Comparison of ENCODE assay signal across 13 cellular contexts in the genomic region with DNA sequence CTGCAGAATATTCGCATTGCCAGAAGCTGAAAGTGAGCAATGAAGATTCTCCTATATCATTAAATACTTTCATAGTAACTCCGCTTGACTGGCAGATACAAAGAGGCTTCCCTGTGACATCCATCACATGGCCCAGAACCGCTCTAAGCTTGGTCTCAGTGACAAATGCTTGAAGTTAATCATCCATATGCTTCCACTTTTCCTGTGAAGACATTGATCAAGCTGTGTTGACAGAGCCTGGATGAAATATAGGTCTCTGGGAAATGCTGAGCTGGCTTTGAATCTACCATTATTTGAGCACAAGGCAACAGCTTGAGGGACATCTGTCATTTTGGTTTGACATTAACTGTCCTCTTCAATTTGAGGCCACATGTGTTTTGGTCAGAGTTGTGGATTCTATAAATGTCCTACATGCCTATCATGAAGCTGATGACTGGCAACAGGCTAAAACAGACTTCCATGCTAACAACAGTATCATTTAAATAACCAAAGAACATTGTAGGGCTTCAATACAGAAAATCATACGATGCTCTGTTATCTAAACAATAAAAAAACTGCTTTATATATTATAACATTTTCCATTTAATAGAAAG.
DNase-seq lines count a peak whose midpoint lies in the region; ATAC-seq lines count a peak whose summit lies in the region.
"Had no signal": no experiment of that assay in that cellular context is flagged by ENCODE, and none has a peak within 500 bp of the region (broad histone marks: within the 10 kb centered on the region; RNA-seq: fewer than 3 reads in every experiment).

No MANE protein-coding gene starts in this region.

- H2BK12ac ChIP-seq in neuronal stem cell (ENCODE audit: low read length) = no peak overlapping the region

- H4K91ac ChIP-seq in neuronal stem cell (ENCODE audit: low read depth, low read length, poor library complexity) = no peak overlapping the region

- H3K36me3 ChIP-seq in neuronal stem cell (replicated peaks in 1 of 2; ENCODE audit: control insufficient read depth in 2 of 2, insufficient read depth in 2 of 2, low read length in 2 of 2) = no peaks in the 10 kb centered on the region
- no peaks in the 10 kb centered on the region for H3K36me3 ChIP-seq in CD4-positive, alpha-beta memory T cell (ENCODE audit: insufficient read depth, low read length)
- H3K36me3 ChIP-seq: BLaER1 treated with 17β-estradiol and CSF1 and Interleukin-3, amounts not matched to agents 10 nM and 100 nM; HAP-1 had no signal

- H2BK120ac ChIP-seq in neuronal stem cell (ENCODE audit: low read depth, low read length) = no peak overlapping the region

- H3K4me2 ChIP-seq in neuronal stem cell (ENCODE audit: insufficient read depth, low read length, poor library complexity, severe bottlenecking) = no peak overlapping the region
- H3K4me2 ChIP-seq: BLaER1 treated with 17β-estradiol and CSF1 and Interleukin-3, amounts not matched to agents 10 nM and 100 nM had no signal

- no peak overlapping the region for H2AK5ac ChIP-seq in neuronal stem cell (ENCODE audit: low read depth, low read length)

- no peaks in the 10 kb centered on the region for H3K36me3 Mint-ChIP-seq in CD4-positive, alpha-beta memory T cell

- no peak overlapping the region for H2BK15ac ChIP-seq in neuronal stem cell (ENCODE audit: low read length)

- H3K9me3 ChIP-seq in mononuclear cell (ENCODE audit: low read depth, low read length) (no peaks in the 10 kb centered on the region), neuronal stem cell (replicated peaks in 1 of 2; ENCODE audit: control insufficient read depth in 2 of 2, insufficient read depth in 1 of 2, low read depth in 1 of 2, low read length in 2 of 2) (no peaks in the 10 kb centered on the region)
- no peaks in the 10 kb centered on the region for H3K9me3 ChIP-seq in CD4-positive, alpha-beta memory T cell (ENCODE audit: control insufficient read depth in 1 of 2, low read length in 2 of 2)
- H3K9me3 ChIP-seq: HAP-1 had no signal

- H3K9me3 Mint-ChIP-seq in CD4-positive, alpha-beta memory T cell = peaks cover 0 to 7% (median 2%) of the 10 kb centered on the region in 8 donors

- H3K79me1 ChIP-seq in neuronal stem cell (ENCODE audit: low read depth, low read length) = no peaks in the 10 kb centered on the region

- H2AFZ ChIP-seq in neuronal stem cell (ENCODE audit: low read length) = no peak overlapping the region
- H2AFZ ChIP-seq: GM23248 had no signal

- H3K18ac ChIP-seq in neuronal stem cell (ENCODE audit: low read length) = no peak overlapping the region

- intact Hi-C loops in CD4-positive, alpha-beta memory T cell (cut with micrococcal nuclease) = no loop called here

- H3K27me3 ChIP-seq in mononuclear cell (ENCODE audit: insufficient read depth, low read length) (no peaks in the 10 kb centered on the region), neuronal stem cell (ENCODE audit: control insufficient read depth in 3 of 3, insufficient read depth in 3 of 3, low read depth in 1 of 3, low read length in 3 of 3) (no peaks in the 10 kb centered on the region)
- no peaks in the 10 kb centered on the region for H3K27me3 ChIP-seq in CD4-positive, alpha-beta memory T cell (ENCODE audit: insufficient read depth, low read length)
- H3K27me3 ChIP-seq: BLaER1 treated with 17β-estradiol and CSF1 and Interleukin-3, amounts not matched to agents 10 nM and 100 nM had no signal

- H3K4me3 ChIP-seq in mononuclear cell (ENCODE audit: low read length) (peak overlapping the region; percentile 2), neuronal stem cell (ENCODE audit: low read length in 2 of 2) (no peak overlapping the region)
- H3K4me3 ChIP-seq in CD4-positive, alpha-beta memory T cell (ENCODE audit: low read length in 2 of 2) = no peak overlapping the region
- H3K4me3 ChIP-seq: BLaER1 treated with 17β-estradiol and CSF1 and Interleukin-3, amounts not matched to agents 10 nM and 100 nM; GM23248; HAP-1 had no signal

- H3K27me3 Mint-ChIP-seq in CD4-positive, alpha-beta memory T cell = no peaks in the 10 kb centered on the region
- H3K27me3 Mint-ChIP-seq: B cell; CD8-positive, alpha-beta memory T cell had no signal

- no peak overlapping the region for H2BK5ac ChIP-seq in neuronal stem cell (ENCODE audit: low read length)

- H3K23ac ChIP-seq in neuronal stem cell (ENCODE audit: low read depth, low read length, poor library complexity) = no peak overlapping the region

- H3K14ac ChIP-seq in neuronal stem cell (ENCODE audit: low read length) = no peak overlapping the region

- POLR2A ChIA-PET in CD4-positive, alpha-beta memory T cell (lab: Charles Lee; ENCODE audit: partially characterized antibody) = no interaction called here

- no peaks in the 10 kb centered on the region for H3K4me1 ChIP-seq in mononuclear cell (ENCODE audit: insufficient read depth, low read length)
- peaks cover 0 to 4% of the 10 kb centered on the region in 2 donors for H3K4me1 ChIP-seq in neuronal stem cell (ENCODE audit: control insufficient read depth in 2 of 2, insufficient read depth in 1 of 2, low read depth in 1 of 2, low read length in 2 of 2)
- no peaks in the 10 kb centered on the region for H3K4me1 ChIP-seq in CD4-positive, alpha-beta memory T cell (ENCODE audit: insufficient read depth, low read length)
- H3K4me1 ChIP-seq: BLaER1 treated with 17β-estradiol and CSF1 and Interleukin-3, amounts not matched to agents 10 nM and 100 nM; HAP-1 had no signal

- no peak overlapping the region for H3K4me3 Mint-ChIP-seq in CD4-positive, alpha-beta memory T cell
- H3K4me3 Mint-ChIP-seq: B cell; CD8-positive, alpha-beta memory T cell had no signal

- DNase-seq in NCI-H82 (lab: John Stamatoyannopoulos, UW) (peak; percentile 78), neuronal stem cell (ENCODE audit: low spot score) (no peak), amygdala (lab: John Stamatoyannopoulos, UW) (no peak)
- DNase-seq in CD4-positive, alpha-beta memory T cell = no peak
- DNase-seq: CD8-positive, alpha-beta memory T cell; COR-L47; GM23248 had no signal

- CTCF ChIA-PET in CD4-positive, alpha-beta memory T cell (lab: Charles Lee; ENCODE audit: partially characterized antibody) = no interaction called here

- H3K4ac ChIP-seq in neuronal stem cell (ENCODE audit: low read length) = peak overlapping the region; percentile 66

- no peaks in the 10 kb centered on the region for H3K4me1 Mint-ChIP-seq in CD4-positive, alpha-beta memory T cell
- H3K4me1 Mint-ChIP-seq: B cell; CD8-positive, alpha-beta memory T cell had no signal

- H3K27ac Mint-ChIP-seq in CD4-positive, alpha-beta memory T cell = no peak overlapping the region
- H3K27ac Mint-ChIP-seq: B cell; CD8-positive, alpha-beta memory T cell had no signal

- no peak overlapping the region for H4K8ac ChIP-seq in neuronal stem cell (ENCODE audit: low read depth, low read length)

- H3K27ac ChIP-seq in neuronal stem cell (replicated peaks; ENCODE audit: low read length) = no peak overlapping the region
- no peak overlapping the region for H3K27ac ChIP-seq in CD4-positive, alpha-beta memory T cell (ENCODE audit: low read depth, low read length)
- H3K27ac ChIP-seq: BLaER1 treated with 17β-estradiol and CSF1 and Interleukin-3, amounts not matched to agents 10 nM and 100 nM; GM23248; HL-60 had no signal

- ATAC-seq in HG02610 (IDR thresholded peaks at IDR 0.05; ENCODE audit: unreplicated experiment) = no peak

- H3K9ac ChIP-seq in neuronal stem cell (ENCODE audit: low read depth, low read length, poor library complexity) = no peak overlapping the region
- H3K9ac ChIP-seq: BLaER1 treated with 17β-estradiol and CSF1 and Interleukin-3, amounts not matched to agents 10 nM and 100 nM; GM23248 had no signal

- WGBS in neuronal stem cell (ENCODE audit: extremely low coverage in 2 of 2, insufficient read length in 2 of 2, insufficient replicate concordance in 1 of 2), 2 donors = no CpG with 5 or more reads among the region's 4 CpGs
